Comparison of ENCODE assay signal across 20 cellular contexts in the genomic region with DNA sequence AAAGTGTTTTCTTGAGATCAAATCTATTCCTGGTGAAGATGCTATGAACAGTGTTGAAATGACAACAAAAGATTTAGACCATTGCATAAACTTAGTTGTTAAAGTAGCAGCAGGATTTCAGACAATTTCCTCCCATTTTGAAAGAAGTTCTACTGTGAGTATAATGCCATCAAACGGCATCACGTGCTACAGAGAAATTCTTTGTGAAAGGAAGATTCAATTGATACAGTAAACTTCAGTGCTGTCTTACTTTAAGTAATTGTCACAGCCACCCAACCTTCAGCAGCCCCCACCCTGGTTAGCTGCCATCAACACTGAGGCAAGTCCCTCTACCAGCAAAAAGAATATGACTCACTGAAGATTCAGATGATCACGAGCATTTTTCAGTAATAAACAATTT.
"Had no signal": no experiment of that assay in that cellular context is flagged by ENCODE, and none has a peak within 500 bp of the region (broad histone marks: within the 10 kb centered on the region; RNA-seq: fewer than 3 reads in every experiment).

No MANE protein-coding gene starts in this region.

- H3K4me1 Mint-ChIP-seq: mesothelial cell of epicardium; naive thymus-derived CD8-positive, alpha-beta T cell; neural progenitor cell had no signal

- H3K9me3 ChIP-seq: spleen, thyroid gland had no signal

- H3K4me3 ChIP-seq: neural progenitor cell, spleen, thyroid gland had no signal

- H3K36me3 ChIP-seq: neural progenitor cell, spleen, thyroid gland had no signal

- H3K27me3 ChIP-seq: neural progenitor cell, spleen, thyroid gland had no signal

- H3K9me3 Mint-ChIP-seq: activated naive CD8-positive, alpha-beta T cell treated with anti-CD3 and anti-CD28 coated beads for 36 hours; dendritic cell treated with granulocyte-macrophage colony-stimulating factor and Interleukin-4, amounts not matched to agents 40 ng/mL and 50 ng/mL, for 4 days; mesothelial cell of epicardium; naive thymus-derived CD8-positive, alpha-beta T cell; neural progenitor cell had no signal

- ATAC-seq: left ventricle myocardium superior; naive thymus-derived CD8-positive, alpha-beta T cell had no signal

- H3K4me3 Mint-ChIP-seq: activated naive CD8-positive, alpha-beta T cell treated with anti-CD3 and anti-CD28 coated beads for 36 hours; dendritic cell treated with granulocyte-macrophage colony-stimulating factor and Interleukin-4, amounts not matched to agents 40 ng/mL and 50 ng/mL, for 4 days; mesothelial cell of epicardium; naive thymus-derived CD8-positive, alpha-beta T cell; neural progenitor cell had no signal

- H3K27me3 Mint-ChIP-seq: dendritic cell treated with granulocyte-macrophage colony-stimulating factor and Interleukin-4, amounts not matched to agents 40 ng/mL and 50 ng/mL, for 4 days; progenitor cell of endocrine pancreas had no signal

- H3K27ac ChIP-seq: neural progenitor cell, spleen, thyroid gland had no signal

- DNase-seq: activated CD4-positive, alpha-beta T cell treated with anti-CD3 and anti-CD28 coated beads, Interleukin-2, amount 50 U/mL, for 48 hours; activated naive CD4-positive, alpha-beta T cell treated with Interleukin-2 at 50 U/mL for 16 hours; activated naive CD8-positive, alpha-beta T cell treated with anti-CD3 and anti-CD28 coated beads for 36 hours; activated T-cell treated with anti-CD3 and anti-CD28 coated beads, Interleukin-2, amount 50 U/mL, for 48 hours; cerebellar nuclear complex; effector CD4-positive, alpha-beta T cell; erythroblast; hippocampal formation; left ventricle myocardium superior; mammary epithelial cell; naive thymus-derived CD8-positive, alpha-beta T cell; spleen; stimulated activated CD4-positive, alpha-beta T cell treated with anti-CD3 and anti-CD28 coated beads, Interleukin-4, amount 100 ng/mL, for 24 hours; stimulated activated naive CD4-positive, alpha-beta T cell treated with Interleukin-2 at 50 U/mL for 16 hours; T-helper 9 cell; thyroid gland had no signal

- H3K36me3 Mint-ChIP-seq: activated naive CD8-positive, alpha-beta T cell treated with anti-CD3 and anti-CD28 coated beads for 36 hours; mesothelial cell of epicardium; naive thymus-derived CD8-positive, alpha-beta T cell; neural progenitor cell had no signal

- H3K4me1 ChIP-seq: neural progenitor cell, spleen had no signal

- H3K27ac Mint-ChIP-seq: activated naive CD8-positive, alpha-beta T cell treated with anti-CD3 and anti-CD28 coated beads for 36 hours; dendritic cell treated with granulocyte-macrophage colony-stimulating factor and Interleukin-4, amounts not matched to agents 40 ng/mL and 50 ng/mL, for 4 days; mesothelial cell of epicardium; naive thymus-derived CD8-positive, alpha-beta T cell; neural progenitor cell; progenitor cell of endocrine pancreas had no signal
